ENCODE assay signal across 21 cellular contexts in the genomic region with DNA sequence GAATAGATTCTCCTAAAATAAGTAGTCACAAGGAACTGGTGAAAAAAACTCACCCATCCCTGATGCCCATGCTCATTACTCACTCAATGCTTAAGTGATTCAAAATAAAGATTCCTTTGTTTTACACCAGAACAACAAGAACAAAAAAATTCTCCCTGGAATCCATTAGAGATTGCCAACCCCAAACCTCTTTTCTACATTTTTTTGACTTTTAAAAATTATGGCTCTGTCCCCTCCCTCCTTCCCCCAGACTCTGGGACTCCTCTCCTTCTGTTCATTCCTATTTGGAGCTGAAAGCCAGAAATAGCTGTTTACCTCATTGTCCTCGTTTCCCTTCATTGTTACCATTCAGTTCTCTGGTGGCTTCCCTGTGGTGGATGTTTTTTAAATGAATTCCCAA.
A peak's percentile ranks its signal among the peaks of the same experiment; 100 is the strongest.
DNase-seq lines count a peak whose midpoint lies in the region; ATAC-seq and TF ChIP-seq lines count a peak whose summit lies in the region.
"Had no signal": no experiment of that assay in that cellular context is flagged by ENCODE, and none has a peak within 500 bp of the region (broad histone marks: within the 10 kb centered on the region; RNA-seq: fewer than 3 reads in every experiment).

No MANE protein-coding gene starts in this region.

- H3K27me3 ChIP-seq in SJSA1 (replicated peaks) = no peaks in the 10 kb centered on the region
- peaks cover 0 to 4% (median 0%) of the 10 kb centered on the region in 3 donors for H3K27me3 ChIP-seq in psoas muscle (ENCODE audit: insufficient read depth in 3 of 3, low read length in 2 of 3)
- H3K27me3 ChIP-seq: cardiac muscle cell, ovary had no signal

- no peak overlapping the region for H3K4me3 Mint-ChIP-seq in type B pancreatic cell
- H3K4me3 Mint-ChIP-seq: activated B cell treated with CpG ODN at 0.5 μM for 24 hours; activated naive CD8-positive, alpha-beta T cell treated with anti-CD3 and anti-CD28 coated beads, Interleukin-2, amount 10 ng/mL, durations not matched to agents 7 days and 5 days; activated T-helper 1 cell treated with anti-CD3 and anti-CD28 coated beads, Interleukin-12 subunit alpha, Interleukin-12 subunit beta, Interleukin-2, Interleukin-4 antibody, amounts not matched to agents 30 ng/mL and 10 ng/mL and 1 ng/mL, durations not matched to agents 14 hours and 24 hours and 36 hours; naive B cell; T-helper 17 cell had no signal

- H3K9me3 ChIP-seq in SJSA1 (replicated peaks) (no peaks in the 10 kb centered on the region), psoas muscle (no peaks in the 10 kb centered on the region)
- H3K9me3 ChIP-seq: ovary, thoracic aorta had no signal

- H3K36me3 ChIP-seq in SJSA1 (no peaks in the 10 kb centered on the region), psoas muscle (ENCODE audit: insufficient read depth in 1 of 2, low read depth in 1 of 2) (no peaks in the 10 kb centered on the region)
- H3K36me3 ChIP-seq: cardiac muscle cell, ovary, thoracic aorta had no signal

- TF ChIP-seq CTCF in fibroblast of the aortic adventitia (IDR thresholded peaks at IDR 0.05; ENCODE audit: insufficient read depth, low read length) (no peak), psoas muscle (IDR thresholded peaks at IDR 0.05) (no peak), type B pancreatic cell (conservative IDR thresholded peaks at IDR 0.05) (no peak)

- no peaks in the 10 kb centered on the region for H3K9me3 Mint-ChIP-seq in type B pancreatic cell
- H3K9me3 Mint-ChIP-seq: activated B cell treated with CpG ODN at 0.5 μM for 24 hours; activated naive CD8-positive, alpha-beta T cell treated with anti-CD3 and anti-CD28 coated beads, Interleukin-2, amount 10 ng/mL, durations not matched to agents 7 days and 5 days; activated T-helper 1 cell treated with anti-CD3 and anti-CD28 coated beads, Interleukin-12 subunit alpha, Interleukin-12 subunit beta, Interleukin-2, Interleukin-4 antibody, amounts not matched to agents 30 ng/mL and 10 ng/mL and 1 ng/mL, durations not matched to agents 14 hours and 24 hours and 36 hours had no signal

- no peak overlapping the region for H3K27ac Mint-ChIP-seq in type B pancreatic cell
- H3K27ac Mint-ChIP-seq: activated B cell treated with CpG ODN at 0.5 μM for 24 hours; activated naive CD8-positive, alpha-beta T cell treated with anti-CD3 and anti-CD28 coated beads, Interleukin-2, amount 10 ng/mL, durations not matched to agents 7 days and 5 days; activated T-helper 1 cell treated with anti-CD3 and anti-CD28 coated beads, Interleukin-12 subunit alpha, Interleukin-12 subunit beta, Interleukin-2, Interleukin-4 antibody, amounts not matched to agents 30 ng/mL and 10 ng/mL and 1 ng/mL, durations not matched to agents 14 hours and 24 hours and 36 hours; T-helper 17 cell had no signal

- H3K27me3 Mint-ChIP-seq in type B pancreatic cell = peaks cover 6% of the 10 kb centered on the region

- ATAC-seq in psoas muscle (no peak), GM18502 (IDR thresholded peaks at IDR 0.05; ENCODE audit: poor library complexity, unreplicated experiment) (no peak), HG02852 (IDR thresholded peaks at IDR 0.05; ENCODE audit: unreplicated experiment) (no peak), GM21526 (IDR thresholded peaks at IDR 0.05; ENCODE audit: low FRiP score, unreplicated experiment) (no peak)
- ATAC-seq: T-helper 17 cell had no signal

- peak; percentile 44 for DNase-seq in ELR (ENCODE audit: low read depth)
- DNase-seq in SJSA1 (ENCODE audit: low read depth in 1 of 2, low spot score in 2 of 2) = peak in 1 of 2 experiments; percentile 56
- peak; percentile 13 for DNase-seq in fibroblast of the aortic adventitia (ENCODE audit: low read depth)
- no peak for DNase-seq in psoas muscle
- no peak for DNase-seq in type B pancreatic cell (ENCODE audit: extremely low spot score, unreplicated experiment)
- DNase-seq: activated B cell treated with CpG ODN at 0.5 μM for 24 hours; activated naive CD8-positive, alpha-beta T cell treated with anti-CD3 and anti-CD28 coated beads, Interleukin-2, amount 10 ng/mL, durations not matched to agents 7 days and 5 days; AML-193; KG1; naive B cell; NCI-H1092 treated with DMSO at 0.1 percent for 48 hours; NCI-H2171 treated with DMSO at 0.1 percent for 48 hours; NK-92 treated with Interleukin-12 subunit alpha and Interleukin-12 subunit beta, amount 100 ng/mL, for 24 hours; ovary; T-helper 17 cell had no signal

- H3K27ac ChIP-seq in SJSA1 (0 out of 2 replicates have a peak overlapping the region, but pooled peaks have one; percentile 27), psoas muscle (peak overlapping the region; percentile 41)
- H3K27ac ChIP-seq: cardiac muscle cell, ovary, thoracic aorta had no signal

- H3K4me3 ChIP-seq in SJSA1 = no peak overlapping the region
- no peak overlapping the region for H3K4me3 ChIP-seq in fibroblast of the aortic adventitia (ENCODE audit: low read depth, low read length)
- H3K4me3 ChIP-seq in psoas muscle = no peak overlapping the region
- H3K4me3 ChIP-seq: cardiac muscle cell, ovary, thoracic aorta had no signal

- peaks cover 6% of the 10 kb centered on the region for H3K4me1 Mint-ChIP-seq in type B pancreatic cell (ENCODE audit: unreplicated experiment)
- H3K4me1 Mint-ChIP-seq: activated B cell treated with CpG ODN at 0.5 μM for 24 hours; activated naive CD8-positive, alpha-beta T cell treated with anti-CD3 and anti-CD28 coated beads, Interleukin-2, amount 10 ng/mL, durations not matched to agents 7 days and 5 days; naive B cell had no signal

- no peaks in the 10 kb centered on the region for H3K36me3 Mint-ChIP-seq in type B pancreatic cell
- H3K36me3 Mint-ChIP-seq: activated naive CD8-positive, alpha-beta T cell treated with anti-CD3 and anti-CD28 coated beads, Interleukin-2, amount 10 ng/mL, durations not matched to agents 7 days and 5 days; naive B cell had no signal

- WGBS in psoas muscle, 3 donors = 9 to 30% (median 14%) methylated on average over 1 of the region's 1 CpG

- H3K4me1 ChIP-seq in SJSA1 (replicated peaks) (peaks cover 23% of the 10 kb centered on the region), psoas muscle (no peaks in the 10 kb centered on the region)

- intact Hi-C loops in psoas muscle (cut with DNase I) = no loop called here

Comparison
In these comparisons a context has a peak if more than half of its experiments do, and no peak if none do; other contexts are left out.
1. DNase-seq: peak in ELR (single experiment) and fibroblast of the aortic adventitia (single experiment); none in psoas muscle (0 of 2) and type B pancreatic cell (single experiment).